In the genomic region with DNA sequence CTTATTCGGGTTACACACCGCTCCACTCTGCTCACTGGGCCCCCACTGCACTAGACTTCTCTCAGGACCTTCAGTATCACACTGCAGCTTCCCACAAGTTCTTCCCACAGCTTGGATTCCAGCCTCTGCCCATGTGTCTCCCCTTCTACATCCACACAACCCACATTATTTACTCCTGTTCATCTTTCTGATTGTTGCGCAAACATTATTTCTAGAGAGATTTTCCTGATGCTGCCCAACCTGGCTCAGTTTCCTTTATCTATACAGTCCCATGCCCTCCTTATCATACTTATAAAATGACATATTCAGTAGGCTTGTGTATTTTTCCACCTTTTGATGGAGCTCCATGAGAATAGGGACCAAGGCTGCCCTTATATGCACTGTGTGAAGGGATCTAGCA, we compare ENCODE assay signal across 1 cellular context.
TF ChIP-seq lines count a peak whose summit lies in the region.

No MANE protein-coding gene starts in this region.

TF ChIP-seq in GM12891, 5 proteins besides CTCF, POLR2A, EP300 and RAD21:
- no peak for TF ChIP-seq SPI1 (IDR thresholded peaks at IDR 0.05; ENCODE audit: low read depth, low read length)
- TF ChIP-seq PAX5 (IDR thresholded peaks at IDR 0.05; ENCODE audit: insufficient read depth, low read length, severe bottlenecking) = no peak
- no peak for TF ChIP-seq TAF1 (IDR thresholded peaks at IDR 0.05; ENCODE audit: low read depth, low read length)
- TF ChIP-seq POLR2AphosphoS5 (IDR thresholded peaks at IDR 0.05; ENCODE audit: low read depth, low read length) = no peak
- TF ChIP-seq POU2F2 (IDR thresholded peaks at IDR 0.05; ENCODE audit: low read depth, low read length) = no peak
